27 cellular contexts compared by ENCODE assay signal in genomic region chr22:40626826-40627225, GRCh38. TPM values are rescaled to one million over a fixed set of nuclear protein-coding genes. Genes with fewer than 3 reads are reported as not detected.
"Had no signal": no experiment of that assay in that cellular context is flagged by ENCODE, and none has a peak within 500 bp of the region (broad histone marks: within the 10 kb centered on the region; RNA-seq: fewer than 3 reads in every experiment).

No MANE protein-coding gene starts in this region.

- H3K27ac Mint-ChIP-seq: activated T-cell treated with anti-CD3 and anti-CD28 coated beads, Interleukin-2, amount 50 U/mL, for 72 hours; effector memory CD8-positive, alpha-beta T cell; memory B cell had no signal

- H3K27me3 ChIP-seq: cardiac muscle cell, foreskin keratinocyte, heart right ventricle, pancreas, testis, transverse colon had no signal

- H3K27ac ChIP-seq: cardiac muscle cell, coronary artery, foreskin keratinocyte, heart right ventricle, pancreas, psoas muscle, transverse colon had no signal

- H3K9me3 ChIP-seq: pancreas, testis had no signal

- ATAC-seq: activated naive CD4-positive, alpha-beta T cell treated with anti-CD3 and anti-CD28 coated beads, Interleukin-2, amount 50 U/mL, for 72 hours; activated T-cell treated with anti-CD3 and anti-CD28 coated beads, Interleukin-2, amount 50 U/mL, for 72 hours; effector memory CD8-positive, alpha-beta T cell; foreskin keratinocyte; naive thymus-derived CD8-positive, alpha-beta T cell; pancreas had no signal

- H3K27me3 Mint-ChIP-seq: effector memory CD8-positive, alpha-beta T cell; memory B cell; naive thymus-derived CD8-positive, alpha-beta T cell had no signal

- H3K4me1 ChIP-seq: pancreas had no signal

- H3K36me3 ChIP-seq: cardiac muscle cell, heart right ventricle, pancreas, transverse colon had no signal

- H3K4me3 Mint-ChIP-seq: activated T-cell treated with anti-CD3 and anti-CD28 coated beads, Interleukin-2, amount 50 U/mL, for 72 hours; brain; effector memory CD8-positive, alpha-beta T cell; memory B cell; naive thymus-derived CD8-positive, alpha-beta T cell; neural crest cell had no signal

- H3K4me3 ChIP-seq: cardiac muscle cell, coronary artery, heart right ventricle, pancreas, psoas muscle, testis, transverse colon had no signal

- DNase-seq: activated CD4-positive, alpha-beta T cell treated with anti-CD3 and anti-CD28 coated beads for 4 hours; activated CD4-positive, alpha-beta T cell treated with anti-CD3 and anti-CD28 coated beads, Interleukin-2, amount 50 U/mL, for 4 hours; activated naive CD4-positive, alpha-beta T cell; activated T-cell treated with anti-CD3 and anti-CD28 coated beads for 4 hours; activated T-cell treated with anti-CD3 and anti-CD28 coated beads, Interleukin-2, amount 50 U/mL, for 72 hours; anterior cingulate cortex; cerebellar nuclear complex; effector memory CD8-positive, alpha-beta T cell; foreskin keratinocyte; heart right ventricle; naive thymus-derived CD8-positive, alpha-beta T cell; nucleus accumbens; pancreas; psoas muscle; stimulated activated CD4-positive, alpha-beta T cell treated with anti-CD3 and anti-CD28 coated beads, Interleukin-15, amount 100 ng/mL, for 24 hours; stimulated activated CD4-positive, alpha-beta T cell treated with anti-CD3 and anti-CD28 coated beads, Interleukin-2, amount 100 ng/mL, for 24 hours; stimulated activated naive CD4-positive, alpha-beta T cell; T-helper 1 cell; testis; transverse colon had no signal

RNA-seq across cellular contexts. Expression of gene MCHR1, which starts 52.5 kb away (rescaled TPM):
- total RNA-seq: activated naive CD4-positive, alpha-beta T cell treated with anti-CD3 and anti-CD28 coated beads, Interleukin-2, amount 50 U/mL, for 72 hours; activated T-cell treated with anti-CD3 and anti-CD28 coated beads, Interleukin-2, amount 50 U/mL, for 72 hours; endothelial cell of umbilical vein; naive thymus-derived CD8-positive, alpha-beta T cell had no signal
- polyA plus RNA-seq: endothelial cell of umbilical vein had no signal
